Comparison of ENCODE assay signal across 19 cellular contexts in the genomic region with DNA sequence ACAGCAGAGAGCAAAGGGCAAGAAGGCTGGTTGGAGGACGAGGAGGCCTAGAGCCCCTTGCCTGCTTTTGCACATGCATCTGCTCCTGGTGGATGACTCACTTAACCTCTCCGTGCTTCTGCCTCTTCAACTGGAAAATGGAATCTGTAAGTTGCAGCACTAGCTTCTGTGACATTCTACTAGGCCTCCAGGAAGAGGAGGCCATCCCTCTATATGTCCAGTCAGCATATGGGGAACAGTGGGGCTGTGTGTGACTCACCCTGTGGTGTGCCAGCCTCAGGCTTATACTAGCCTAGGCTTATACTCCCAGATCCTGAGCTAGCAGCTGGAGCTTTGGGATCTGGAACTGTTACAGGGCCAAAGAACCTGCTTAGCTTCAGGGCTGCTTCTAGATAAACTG. TPM values are rescaled to one million over a fixed set of nuclear protein-coding genes. Genes with fewer than 3 reads are reported as not detected.
DNase-seq lines count a peak whose midpoint lies in the region; ATAC-seq and TF ChIP-seq lines count a peak whose summit lies in the region.
"Had no signal": no experiment of that assay in that cellular context is flagged by ENCODE, and none has a peak within 500 bp of the region (broad histone marks: within the 10 kb centered on the region; RNA-seq: fewer than 3 reads in every experiment).

No MANE protein-coding gene starts in this region.

- TF ChIP-seq EP300 in SK-N-SH (IDR thresholded peaks at IDR 0.05; ENCODE audit: borderline replicate concordance in 1 of 2, low read depth in 1 of 2, low read length in 1 of 2), result 0 out of 4 replicates have a peak, but pooled peaks of 1 of the 2 experiments have one; percentile 16

- peaks cover 74% of the 10 kb centered on the region for H3K27me3 Mint-ChIP-seq in MCF 10A (ENCODE audit: insufficient read depth, unreplicated experiment)
- H3K27me3 Mint-ChIP-seq: type B pancreatic cell had no signal

- no TSS peak for BruUV-seq in MCF 10A (replicated peaks; lab: Mats Ljungman, UMichigan)

- peaks cover 22% of the 10 kb centered on the region for H3K4me1 Mint-ChIP-seq in MCF 10A (ENCODE audit: insufficient read depth, unreplicated experiment)
- no peaks in the 10 kb centered on the region for H3K4me1 Mint-ChIP-seq in stimulated activated effector memory CD8-positive, alpha-beta T cell treated with anti-CD3 and anti-CD28 coated beads, Interleukin-12 subunit alpha, Interleukin-12 subunit beta, amount 100 ng/mL, for 72 hours
- H3K4me1 Mint-ChIP-seq: activated B cell treated with CpG ODN at 0.5 μM for 24 hours had no signal

- no peak for TF ChIP-seq CTCF in MCF 10A (IDR thresholded peaks at IDR 0.05; ENCODE audit: unreplicated experiment)
- no peak for TF ChIP-seq CTCF in breast epithelium (IDR thresholded peaks at IDR 0.05)
- TF ChIP-seq CTCF in SK-N-SH (IDR thresholded peaks at IDR 0.05), result no peak
- no peak for TF ChIP-seq CTCF in fibroblast of mammary gland (conservative IDR thresholded peaks at IDR 0.05; ENCODE audit: control insufficient read depth, insufficient read depth, low read depth, low read length)

- H3K9me3 ChIP-seq in breast epithelium (no peaks in the 10 kb centered on the region), SK-N-SH (no peaks in the 10 kb centered on the region)
- H3K9me3 ChIP-seq: pancreas had no signal

- peak; percentile 39 for ATAC-seq in stimulated activated effector memory CD8-positive, alpha-beta T cell treated with anti-CD3 and anti-CD28 coated beads, Interleukin-12 subunit alpha, Interleukin-12 subunit beta, amount 100 ng/mL, for 72 hours
- ATAC-seq: pancreas had no signal

- H3F3A ChIP-seq in SK-N-SH (replicated peaks; ENCODE audit: insufficient read depth), result no peaks in the 10 kb centered on the region

- no peak overlapping the region for H3K4me3 ChIP-seq in breast epithelium
- no peak overlapping the region for H3K4me3 ChIP-seq in SK-N-SH (ENCODE audit: low read depth in 2 of 2, low read length in 1 of 2)
- no peak overlapping the region for H3K4me3 ChIP-seq in fibroblast of mammary gland (ENCODE audit: control insufficient read depth, low read depth, low read length)
- H3K4me3 ChIP-seq: pancreas, SK-N-MC had no signal

- peaks cover 0 to 61% of the 10 kb centered on the region in 2 donors for H3K27me3 ChIP-seq in breast epithelium
- H3K27me3 ChIP-seq in SK-N-SH (ENCODE audit: insufficient read depth), result no peaks in the 10 kb centered on the region; the same call in 1 of the 2 replicates

- no peak overlapping the region for H2AFZ ChIP-seq in SK-N-SH (ENCODE audit: low read depth)

- no peaks in the 10 kb centered on the region for H4K20me1 ChIP-seq in SK-N-SH (ENCODE audit: insufficient read depth)

- H3K27ac Mint-ChIP-seq in MCF 10A (ENCODE audit: low read depth, unreplicated experiment), result no peak overlapping the region
- no peak overlapping the region for H3K27ac Mint-ChIP-seq in stimulated activated effector memory CD8-positive, alpha-beta T cell treated with anti-CD3 and anti-CD28 coated beads, Interleukin-12 subunit alpha, Interleukin-12 subunit beta, amount 100 ng/mL, for 72 hours
- H3K27ac Mint-ChIP-seq: activated B cell treated with CpG ODN at 0.5 μM for 24 hours, mesothelial cell of epicardium, type B pancreatic cell had no signal

- H3K4me1 ChIP-seq in breast epithelium, result no peaks in the 10 kb centered on the region
- H3K4me1 ChIP-seq in SK-N-SH (ENCODE audit: control insufficient read depth in 1 of 2, insufficient read depth in 2 of 2, low read depth in 1 of 2, low read length in 1 of 2), result 0 out of 4 replicates have a peak, but pooled peaks cover 0 to 10% of the 10 kb centered on the region in 2 experiments
- H3K4me1 ChIP-seq: pancreas had no signal

- no peak for TF ChIP-seq RAD21 in SK-N-SH (IDR thresholded peaks at IDR 0.05; ENCODE audit: low read length)

- no peak overlapping the region for H3K9ac ChIP-seq in SK-N-SH

- POLR2A ChIA-PET in MCF 10A (lab: Yijun Ruan, JAX), result interaction anchor here (0.6 to 3.2 kb wide), 6 partner anchors 10 to 78 kb away, joined by 3 to 18 read pairs (median 4); a partner anchor contains a TSS
- POLR2A ChIA-PET in SK-N-SH (lab: Yijun Ruan, JAX), result no interaction called here

- DNase-seq in MCF 10A (ENCODE audit: unreplicated experiment), result peak; percentile 76
- no peak for DNase-seq in breast epithelium (ENCODE audit: low spot score in 2 of 2)
- DNase-seq in SK-N-SH, result no peak
- peak; percentile 75 for DNase-seq in fibroblast of mammary gland (ENCODE audit: low read depth)
- DNase-seq in stimulated activated effector memory CD8-positive, alpha-beta T cell treated with anti-CD3 and anti-CD28 coated beads, Interleukin-12 subunit alpha, Interleukin-12 subunit beta, amount 100 ng/mL, for 72 hours (ENCODE audit: low spot score in 2 of 2), result no peak
- DNase-seq in OCI-M2 (lab: John Stamatoyannopoulos, UW; ENCODE audit: unreplicated experiment), result no peak
- DNase-seq in NOMO-1 (lab: John Stamatoyannopoulos, UW; ENCODE audit: unreplicated experiment in 2 of 2), result no peak
- DNase-seq in NOMO-1 treated with DMSO at 0.1 percent for 48 hours (lab: John Stamatoyannopoulos, UW; ENCODE audit: unreplicated experiment), result no peak
- DNase-seq: activated B cell treated with CpG ODN at 0.5 μM for 24 hours; activated T-cell treated with anti-CD3 and anti-CD28 coated beads, Interleukin-2, amount 50 U/mL, for 1 hour; anterior cingulate cortex; DMS153; effector CD8-positive, alpha-beta T cell; GOT3; NCI-H524 treated with DMSO at 0.1 percent for 48 hours; pancreas had no signal

- H3K27ac ChIP-seq in breast epithelium (no peak overlapping the region), SK-N-SH (ENCODE audit: low read depth in 2 of 2, low read length in 1 of 2) (no peak overlapping the region)
- H3K27ac ChIP-seq: pancreas, SK-N-MC had no signal

- H3K9me3 Mint-ChIP-seq in MCF 10A (ENCODE audit: unreplicated experiment), result no peaks in the 10 kb centered on the region
- no peaks in the 10 kb centered on the region for H3K9me3 Mint-ChIP-seq in stimulated activated effector memory CD8-positive, alpha-beta T cell treated with anti-CD3 and anti-CD28 coated beads, Interleukin-12 subunit alpha, Interleukin-12 subunit beta, amount 100 ng/mL, for 72 hours
- H3K9me3 Mint-ChIP-seq: activated B cell treated with CpG ODN at 0.5 μM for 24 hours, mesothelial cell of epicardium, type B pancreatic cell had no signal

- no peaks in the 10 kb centered on the region for H3K9me2 ChIP-seq in SK-N-SH

- no peaks in the 10 kb centered on the region for H3K36me3 ChIP-seq in breast epithelium
- H3K36me3 ChIP-seq in SK-N-SH (replicated peaks in 1 of 2; ENCODE audit: control insufficient read depth in 1 of 2, insufficient read depth in 2 of 2, low read length in 1 of 2), result no peaks in the 10 kb centered on the region
- H3K36me3 ChIP-seq: pancreas had no signal

- H3K79me2 ChIP-seq in SK-N-SH (ENCODE audit: insufficient read depth), result no peaks in the 10 kb centered on the region

- intact Hi-C loops in MCF 10A (cut with micrococcal nuclease), result no loop called here
- intact Hi-C loops in breast epithelium (cut with DNase I; ENCODE audit: low total_unique reads), result no loop called here

- H3K4me2 ChIP-seq in SK-N-SH, result no peak overlapping the region

- TF ChIP-seq POLR2A in breast epithelium (IDR thresholded peaks at IDR 0.05), result no peak

- CTCF ChIA-PET in MCF 10A (lab: Yijun Ruan, JAX), result interaction anchor here (0.6 kb wide), 3 partner anchors 18 to 923 kb away, joined by 3 to 4 read pairs (median 3); no protein-coding TSS in a partner anchor
- CTCF ChIA-PET in SK-N-SH (lab: Yijun Ruan, JAX), result interaction anchor here (3.4 kb wide), 1 partner anchor 13 kb away, joined by 15 read pairs; no protein-coding TSS in a partner anchor

- H3K36me3 Mint-ChIP-seq in MCF 10A (ENCODE audit: insufficient read depth, unreplicated experiment), result no peaks in the 10 kb centered on the region
- H3K36me3 Mint-ChIP-seq in stimulated activated effector memory CD8-positive, alpha-beta T cell treated with anti-CD3 and anti-CD28 coated beads, Interleukin-12 subunit alpha, Interleukin-12 subunit beta, amount 100 ng/mL, for 72 hours, result no peaks in the 10 kb centered on the region
- H3K36me3 Mint-ChIP-seq: mesothelial cell of epicardium, type B pancreatic cell had no signal

- H3K4me3 Mint-ChIP-seq in MCF 10A (ENCODE audit: unreplicated experiment), result no peak overlapping the region
- H3K4me3 Mint-ChIP-seq in stimulated activated effector memory CD8-positive, alpha-beta T cell treated with anti-CD3 and anti-CD28 coated beads, Interleukin-12 subunit alpha, Interleukin-12 subunit beta, amount 100 ng/mL, for 72 hours, result no peak overlapping the region
- H3K4me3 Mint-ChIP-seq: activated B cell treated with CpG ODN at 0.5 μM for 24 hours, mesothelial cell of epicardium, type B pancreatic cell had no signal

- 15% methylated on average over 2 of the region's 2 CpGs for WGBS in SK-N-SH (ENCODE audit: low lambda C conversion rate)

TF ChIP-seq in SK-N-SH, 30 proteins besides CTCF, POLR2A, EP300 and RAD21 (continues in another document):
- TF ChIP-seq EZH2phosphoT487 (IDR thresholded peaks at IDR 0.05; ENCODE audit: borderline replicate concordance, low read depth) (no peak), TCF12 (IDR thresholded peaks at IDR 0.05) (peak; percentile 56; the same call in 1 of the 2 replicates), NRF1 (IDR thresholded peaks at IDR 0.05; ENCODE audit: low read depth, low read length) (no peak), JUND (IDR thresholded peaks at IDR 0.05) (peak; percentile 67), RXRA (IDR thresholded peaks at IDR 0.05; ENCODE audit: borderline replicate concordance, low read depth) (no peak), GABPA (IDR thresholded peaks at IDR 0.05; ENCODE audit: low read depth) (no peak), SMC3 (IDR thresholded peaks at IDR 0.05; ENCODE audit: low read depth, low read length) (no peak), ELF1 (IDR thresholded peaks at IDR 0.05) (no peak), FOSL2 (IDR thresholded peaks at IDR 0.05; ENCODE audit: borderline replicate concordance, low read depth) (peak; percentile 52; the same call in 1 of the 2 replicates), YY1 (IDR thresholded peaks at IDR 0.05; ENCODE audit: low read depth) (no peak), NFIC (IDR thresholded peaks at IDR 0.05; ENCODE audit: borderline replicate concordance) (no peak), CHD2 (IDR thresholded peaks at IDR 0.05; ENCODE audit: low read length, partially characterized antibody) (no peak), RCOR1 (IDR thresholded peaks at IDR 0.05; ENCODE audit: low read length) (no peak), TAF1 (IDR thresholded peaks at IDR 0.05; ENCODE audit: borderline replicate concordance, low read depth, low read length) (no peak)
- TF ChIP-seq, protein P1, sequence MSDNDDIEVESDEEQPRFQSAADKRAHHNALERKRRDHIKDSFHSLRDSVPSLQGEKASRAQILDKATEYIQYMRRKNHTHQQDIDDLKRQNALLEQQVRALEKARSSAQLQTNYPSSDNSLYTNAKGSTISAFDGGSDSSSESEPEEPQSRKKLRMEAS (IDR thresholded peaks at IDR 0.05; ENCODE audit: low read depth), result peak; percentile 44; the same call in 1 of the 2 replicates

RNA-seq across cellular contexts. Expression of a gene that starts 36.0 kb away (rescaled TPM):
- total RNA-seq in MCF 10A (2022) (not detected in 2 replicates), breast epithelium (under 1 TPM in 2 of 3 donors, not detected in 1; 0.15 to 0.32 TPM)
- polyA plus RNA-seq in SK-N-SH (2012; rRNA removed), result 0.02 and 0.05 TPM in 2 replicates
- 0.03 and 0.05 TPM in 2 replicates for polyA plus RNA-seq in SK-N-SH (2012; cell fraction: cytosol; rRNA removed)
- 0.11 and 0.19 TPM in 2 replicates for polyA plus RNA-seq in SK-N-SH (2012; cell fraction: nucleus; rRNA removed)
- total RNA-seq: activated B cell treated with CpG ODN at 0.5 μM for 24 hours had no signal

Comparison
In these comparisons a context has a peak if more than half of its experiments do, and no peak if none do; other contexts are left out.
1. DNase-seq: peak in MCF 10A (single experiment) and fibroblast of mammary gland (single experiment); none in breast epithelium (0 of 2), SK-N-SH (single experiment), stimulated activated effector memory CD8-positive, alpha-beta T cell treated with anti-CD3 and anti-CD28 coated beads, Interleukin-12 subunit alpha, Interleukin-12 subunit beta, amount 100 ng/mL, for 72 hours (0 of 2), OCI-M2 (single experiment), NOMO-1 (0 of 2) and NOMO-1 treated with DMSO at 0.1 percent for 48 hours (single experiment).